13 cellular contexts compared by ENCODE assay signal in the genomic region with DNA sequence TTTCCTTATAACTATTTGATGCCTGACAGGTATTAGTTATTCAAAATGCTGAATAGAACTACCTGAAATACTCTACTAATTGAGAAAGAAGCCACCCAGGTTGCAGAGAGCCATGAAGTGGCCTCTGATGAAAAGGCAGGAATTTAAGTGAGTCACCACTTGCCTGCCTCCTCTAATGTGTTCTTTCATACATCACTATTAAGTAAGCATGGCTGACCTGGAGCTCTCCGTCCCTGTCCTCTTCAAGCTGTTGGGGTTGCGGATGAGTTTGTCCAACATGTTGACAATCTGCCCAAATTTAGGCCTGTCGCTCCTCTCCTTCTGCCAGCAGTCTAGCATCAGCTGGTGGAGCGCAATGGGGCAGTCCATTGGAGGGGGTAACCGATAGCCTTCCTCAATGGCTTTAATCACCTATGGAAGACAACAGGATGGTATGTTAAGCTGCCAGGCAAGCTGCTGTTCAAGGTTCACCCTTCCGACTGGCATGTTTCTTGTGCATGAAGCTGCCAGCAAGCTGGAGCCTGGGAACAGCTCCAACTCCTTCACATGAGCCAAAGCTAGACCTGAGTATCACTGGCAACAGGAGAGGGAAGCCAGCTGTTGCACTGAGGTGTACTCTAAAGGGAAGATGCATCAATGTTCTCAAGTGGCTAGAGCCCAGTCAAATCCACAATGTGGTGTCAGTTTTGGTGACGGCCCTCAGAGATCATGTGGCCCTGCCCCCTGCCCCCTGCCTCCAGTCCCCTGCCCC.
DNase-seq lines count a peak whose midpoint lies in the region; ATAC-seq, FAIRE-seq and TF ChIP-seq lines count a peak whose summit lies in the region.
"Had no signal": no experiment of that assay in that cellular context is flagged by ENCODE, and none has a peak within 500 bp of the region (broad histone marks: within the 10 kb centered on the region; RNA-seq: fewer than 3 reads in every experiment).

No MANE protein-coding gene starts in this region.

- H3K4me1 ChIP-seq in kidney (ENCODE audit: control insufficient read depth in 1 of 2, insufficient read depth in 1 of 2, low read depth in 1 of 2, low read length in 2 of 2) (no peaks in the 10 kb centered on the region), HAP-1 (peaks cover 9% of the 10 kb centered on the region)

- no peaks in the 10 kb centered on the region; the same call in none of the 2 replicates for H3K27me3 Mint-ChIP-seq in HFFc6 (ENCODE audit: insufficient read depth)
- H3K27me3 Mint-ChIP-seq in immature natural killer cell (ENCODE audit: low read depth in 3 of 3): no peaks in the 10 kb centered on the region
- H3K27me3 Mint-ChIP-seq: activated CD4-positive, alpha-beta T cell treated with anti-CD3 and anti-CD28 coated beads for 36 hours had no signal

- H3K36me3 Mint-ChIP-seq in HFFc6 (ENCODE audit: low read depth) (peaks cover 67% of the 10 kb centered on the region), immature natural killer cell (peaks cover 27 to 59% (median 37%) of the 10 kb centered on the region in 3 donors)

- DNase-seq in HFFc6 (peak; percentile 13), NCI-H524 (lab: John Stamatoyannopoulos, UW) (peak; percentile 92 to 98), skeletal muscle cell (ENCODE audit: low read depth) (peak; percentile 8), kidney (no peak), WERI-Rb-1 (no peak), immature natural killer cell (no peak), HAP-1 (ENCODE audit: low spot score in 2 of 2) (no peak)
- DNase-seq: activated CD4-positive, alpha-beta T cell treated with anti-CD3 and anti-CD28 coated beads for 36 hours; cortex of kidney; NCI-H187 had no signal

- H3K36me3 ChIP-seq in kidney (ENCODE audit: control insufficient read depth in 1 of 2, insufficient read depth in 2 of 2, low read length in 2 of 2): peaks cover 0 to 5% of the 10 kb centered on the region in 2 donors
- no peaks in the 10 kb centered on the region for H3K36me3 ChIP-seq in WERI-Rb-1
- H3K36me3 ChIP-seq in HAP-1 (replicated peaks): peaks cover 44% of the 10 kb centered on the region
- H3K36me3 ChIP-seq: SJSA1 had no signal

- H3K9me3 ChIP-seq in kidney (ENCODE audit: control insufficient read depth in 1 of 2, low read length in 2 of 2) (no peaks in the 10 kb centered on the region), WERI-Rb-1 (ENCODE audit: severe bottlenecking) (no peaks in the 10 kb centered on the region), HAP-1 (no peaks in the 10 kb centered on the region)
- H3K9me3 ChIP-seq: SJSA1 had no signal

- peak; percentile 33 for ATAC-seq in esophagus mucosa
- ATAC-seq: activated CD4-positive, alpha-beta T cell treated with anti-CD3 and anti-CD28 coated beads for 36 hours had no signal

- H3K4me1 Mint-ChIP-seq in HFFc6 (ENCODE audit: low read depth) (peaks cover 15% of the 10 kb centered on the region), immature natural killer cell (no peaks in the 10 kb centered on the region)
- H3K4me1 Mint-ChIP-seq: activated CD4-positive, alpha-beta T cell treated with anti-CD3 and anti-CD28 coated beads for 36 hours had no signal

- H3K9me3 Mint-ChIP-seq in HFFc6: no peaks in the 10 kb centered on the region
- H3K9me3 Mint-ChIP-seq in immature natural killer cell: no peaks in the 10 kb centered on the region

- H3K27ac ChIP-seq in kidney (ENCODE audit: low read depth in 2 of 2, low read length in 2 of 2): no peak overlapping the region
- no peak overlapping the region for H3K27ac ChIP-seq in WERI-Rb-1
- H3K27ac ChIP-seq: SJSA1 had no signal

- H3K4me3 Mint-ChIP-seq in HFFc6 (no peak overlapping the region), immature natural killer cell (no peak overlapping the region)
- H3K4me3 Mint-ChIP-seq: activated CD4-positive, alpha-beta T cell treated with anti-CD3 and anti-CD28 coated beads for 36 hours; mesothelial cell of epicardium had no signal

- in situ Hi-C loops in HAP-1 (cut with MboI; ENCODE audit: low sequenced_read_pairs): no loop called here

- H3K4me3 ChIP-seq in skeletal muscle cell (ENCODE audit: low read depth, low read length) (no peak overlapping the region), kidney (ENCODE audit: low read length in 2 of 2) (no peak overlapping the region), WERI-Rb-1 (ENCODE audit: low read depth, low read length) (no peak overlapping the region), HAP-1 (no peak overlapping the region)
- H3K4me3 ChIP-seq: SJSA1 had no signal

- no peak for FAIRE-seq in kidney (lab: Jason Lieb, UNC)

- H3K9ac ChIP-seq in kidney (ENCODE audit: low read length in 2 of 2): no peak overlapping the region

- H3K27ac Mint-ChIP-seq in HFFc6 (no peak overlapping the region), immature natural killer cell (no peak overlapping the region)
- H3K27ac Mint-ChIP-seq: mesothelial cell of epicardium had no signal

- no peak for TF ChIP-seq CTCF in HFFc6 (IDR thresholded peaks at IDR 0.05)
- no peak for TF ChIP-seq CTCF in kidney (IDR thresholded peaks at IDR 0.05; ENCODE audit: borderline replicate concordance, extremely low read depth, insufficient read depth)
- TF ChIP-seq CTCF in WERI-Rb-1 (IDR thresholded peaks at IDR 0.05; ENCODE audit: low read depth, low read length): no peak

- H3K27me3 ChIP-seq in WERI-Rb-1 (ENCODE audit: insufficient read depth, low read depth, severe bottlenecking) (no peaks in the 10 kb centered on the region), HAP-1 (ENCODE audit: low read depth) (no peaks in the 10 kb centered on the region)
- H3K27me3 ChIP-seq: SJSA1 had no signal

- intact Hi-C loops in kidney (cut with DNase I): no loop called here

Comparison
In these comparisons a context has a peak if more than half of its experiments do, and no peak if none do; other contexts are left out.
1. DNase-seq: peak in HFFc6 (single experiment), NCI-H524 (2 of 2) and skeletal muscle cell (single experiment); none in kidney (single experiment), WERI-Rb-1 (single experiment), immature natural killer cell (0 of 3) and HAP-1 (0 of 2).